7 cellular contexts compared by ENCODE assay signal in genomic region chr16:87963400-87963799, GRCh38. TPM values are rescaled to one million over a fixed set of nuclear protein-coding genes. Genes with fewer than 3 reads are reported as not detected.
A peak's percentile ranks its signal among the peaks of the same experiment; 100 is the strongest.
DNase-seq lines count a peak whose midpoint lies in the region; ATAC-seq lines count a peak whose summit lies in the region.

No MANE protein-coding gene starts in this region.

- H3K27ac ChIP-seq in SJSA1 (peak overlapping the region; percentile 71), subcutaneous abdominal adipose tissue (ENCODE audit: low read depth, low read length) (peak overlapping the region; percentile 80)

- DNase-seq in SJSA1 (ENCODE audit: low read depth in 1 of 2, low spot score in 2 of 2) (peak; percentile 61 to 84), lung microvascular endothelial cell (ENCODE audit: low read depth in 2 of 2) (peak; percentile 85 to 95), medulla oblongata (ENCODE audit: extremely low spot score) (no peak), mesenteric fat pad (ENCODE audit: low spot score) (no peak)

- peak overlapping the region in 1 of 5 donors; percentile 31 for H3K9ac ChIP-seq in subcutaneous abdominal adipose tissue (ENCODE audit: low read length in 5 of 5)

- H3K36me3 ChIP-seq in SJSA1: peaks cover 5% of the 10 kb centered on the region; the same call in 1 of the 2 replicates
- H3K36me3 ChIP-seq in subcutaneous abdominal adipose tissue (ENCODE audit: control insufficient read depth in 5 of 5, insufficient read depth in 5 of 5, low read length in 5 of 5): no peaks in the 10 kb centered on the region

- peaks cover 23% of the 10 kb centered on the region for H3K4me1 ChIP-seq in SJSA1 (replicated peaks)
- peaks cover 10 to 48% (median 25%) of the 10 kb centered on the region in 5 donors for H3K4me1 ChIP-seq in subcutaneous abdominal adipose tissue (ENCODE audit: control insufficient read depth in 5 of 5, insufficient read depth in 5 of 5, low read length in 5 of 5)

- H3K9me3 Mint-ChIP-seq in activated naive CD4-positive, alpha-beta T cell treated with anti-CD3 and anti-CD28 coated beads, Interleukin-2, amount 50 U/mL, for 24 hours: no peaks in the 10 kb centered on the region

- no peak for ATAC-seq in GM21526 (IDR thresholded peaks at IDR 0.05; ENCODE audit: low FRiP score, unreplicated experiment)

- H3K9me3 ChIP-seq in SJSA1 (replicated peaks) (no peaks in the 10 kb centered on the region), subcutaneous abdominal adipose tissue (ENCODE audit: control insufficient read depth in 5 of 5, low read length in 5 of 5) (no peaks in the 10 kb centered on the region)

- H3K27me3 ChIP-seq in SJSA1 (replicated peaks) (no peaks in the 10 kb centered on the region), subcutaneous abdominal adipose tissue (ENCODE audit: control insufficient read depth in 5 of 5, insufficient read depth in 4 of 5, low read length in 5 of 5) (no peaks in the 10 kb centered on the region)

- peak overlapping the region; percentile 69 for H3K4me3 Mint-ChIP-seq in activated naive CD4-positive, alpha-beta T cell treated with anti-CD3 and anti-CD28 coated beads, Interleukin-2, amount 50 U/mL, for 24 hours

- H3K36me3 Mint-ChIP-seq in activated naive CD4-positive, alpha-beta T cell treated with anti-CD3 and anti-CD28 coated beads, Interleukin-2, amount 50 U/mL, for 24 hours: peaks cover 7% of the 10 kb centered on the region

- H3K27ac Mint-ChIP-seq in activated naive CD4-positive, alpha-beta T cell treated with anti-CD3 and anti-CD28 coated beads, Interleukin-2, amount 50 U/mL, for 24 hours: peak overlapping the region; percentile 95

- H3K4me1 Mint-ChIP-seq in activated naive CD4-positive, alpha-beta T cell treated with anti-CD3 and anti-CD28 coated beads, Interleukin-2, amount 50 U/mL, for 24 hours: peaks cover 83% of the 10 kb centered on the region

- no peaks in the 10 kb centered on the region for H3K27me3 Mint-ChIP-seq in activated naive CD4-positive, alpha-beta T cell treated with anti-CD3 and anti-CD28 coated beads, Interleukin-2, amount 50 U/mL, for 24 hours

- H3K4me3 ChIP-seq in SJSA1: no peak overlapping the region
- no peak overlapping the region for H3K4me3 ChIP-seq in subcutaneous abdominal adipose tissue (ENCODE audit: low read depth in 1 of 5, low read length in 5 of 5)

RNA-seq across cellular contexts. Expression of gene BANP, which starts 12.2 kb away (rescaled TPM):
- 12.8 and 21.7 TPM in 2 replicates for total RNA-seq in SJSA1 (2014; rRNA removed; shearing (Covaris generic))
- total RNA-seq in lung microvascular endothelial cell (9.4 and 18.8 TPM in 2 replicates), mesenteric fat pad (28.8 TPM)

RNA-seq across cellular contexts. Expression of gene CA5A, which starts 27.1 kb away (rescaled TPM):
- total RNA-seq in SJSA1 (2014; rRNA removed; shearing (Covaris generic)): not detected in 2 replicates
- total RNA-seq in lung microvascular endothelial cell (not detected in 2 replicates), mesenteric fat pad (not detected)

Comparison
In these comparisons a context has a peak if more than half of its experiments do, and no peak if none do; other contexts are left out.
1. DNase-seq: peak in SJSA1 (2 of 2) and lung microvascular endothelial cell (2 of 2); none in medulla oblongata (single experiment) and mesenteric fat pad (single experiment).